ENCODE assay signal across 9 cellular contexts in the genomic region with DNA sequence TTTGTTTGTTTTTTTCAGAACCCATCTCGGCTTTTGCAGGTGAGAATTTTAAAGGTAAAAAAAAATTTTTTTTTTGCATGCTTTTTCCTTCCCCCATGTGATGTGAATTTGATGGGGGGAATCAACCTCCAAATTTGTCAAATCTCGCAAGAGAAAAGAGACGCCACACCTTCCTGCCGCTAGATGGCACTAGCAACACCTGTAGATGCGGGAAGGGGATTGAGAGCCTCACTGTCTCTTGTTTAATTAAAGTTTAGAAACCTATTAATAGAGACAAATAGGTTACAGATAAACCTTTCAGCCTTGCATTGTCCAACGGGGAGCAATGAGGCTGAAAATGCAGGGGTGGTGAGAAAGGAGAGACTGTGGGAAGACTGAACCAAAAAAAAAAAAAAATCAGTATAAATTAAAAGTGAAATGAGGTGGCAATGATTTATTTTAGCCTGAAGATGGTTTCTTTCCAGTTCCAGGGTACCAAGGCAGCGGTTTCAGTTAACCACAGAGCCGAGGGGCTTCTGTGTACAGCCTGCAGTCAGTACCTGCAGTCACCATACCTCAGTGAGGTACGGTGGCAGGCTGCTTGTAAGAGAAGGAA.
DNase-seq lines count a peak whose midpoint lies in the region; ATAC-seq and TF ChIP-seq lines count a peak whose summit lies in the region.
"Had no signal": no experiment of that assay in that cellular context is flagged by ENCODE, and none has a peak within 500 bp of the region (broad histone marks: within the 10 kb centered on the region; RNA-seq: fewer than 3 reads in every experiment).

No MANE protein-coding gene starts in this region.

- H3K27ac ChIP-seq in HEK293 (ENCODE audit: extremely low read depth, low read depth, low read length) (no peak overlapping the region), substantia nigra (ENCODE audit: low read depth, low read length, poor library complexity, severe bottlenecking) (no peak overlapping the region)

- H3K4me1 Mint-ChIP-seq in activated CD8-positive, alpha-beta T cell treated with anti-CD3 and anti-CD28 coated beads for 36 hours (ENCODE audit: low read depth): peaks cover 4% of the 10 kb centered on the region
- H3K4me1 Mint-ChIP-seq in naive B cell: peaks cover 6 to 13% (median 9%) of the 10 kb centered on the region in 3 donors

- H3K4me3 Mint-ChIP-seq in activated CD8-positive, alpha-beta T cell treated with anti-CD3 and anti-CD28 coated beads for 36 hours: no peak overlapping the region
- H3K4me3 Mint-ChIP-seq in naive B cell: no peak overlapping the region
- H3K4me3 Mint-ChIP-seq: activated naive CD4-positive, alpha-beta T cell treated with anti-CD3 and anti-CD28 coated beads, Interleukin-2, amount 50 U/mL, for 24 hours had no signal

- peaks cover 0 to 9% of the 10 kb centered on the region in 2 experiments; a peak in 1 of 3 replicates for H3K36me3 ChIP-seq in HEK293 (ENCODE audit: control insufficient read depth in 2 of 2, insufficient read depth in 1 of 2, low read length in 2 of 2)

- peak; percentile 46; the same call in 1 of the 2 replicates for TF ChIP-seq CTCF in HEK293 (tag by site-specific recombination; IDR thresholded peaks at IDR 0.05)
- TF ChIP-seq CTCF in activated CD8-positive, alpha-beta T cell treated with anti-CD3 and anti-CD28 coated beads for 36 hours (IDR thresholded peaks at IDR 0.05): peak; percentile 90

- no peaks in the 10 kb centered on the region for H3K4me1 ChIP-seq in HEK293 (ENCODE audit: control insufficient read depth, insufficient read depth, low read length)

- peaks cover 15% of the 10 kb centered on the region for H3K27me3 Mint-ChIP-seq in activated CD8-positive, alpha-beta T cell treated with anti-CD3 and anti-CD28 coated beads for 36 hours
- peaks cover 16 to 31% (median 28%) of the 10 kb centered on the region in 3 donors for H3K27me3 Mint-ChIP-seq in naive B cell

- ATAC-seq in activated CD8-positive, alpha-beta T cell treated with anti-CD3 and anti-CD28 coated beads for 36 hours: no peak
- ATAC-seq in naive B cell (ENCODE audit: low read depth in 2 of 2) (peak; percentile 27 to 51), GM18858 (IDR thresholded peaks at IDR 0.05; ENCODE audit: unreplicated experiment) (no peak)

- no peak overlapping the region for H3K27ac Mint-ChIP-seq in activated CD8-positive, alpha-beta T cell treated with anti-CD3 and anti-CD28 coated beads for 36 hours
- H3K27ac Mint-ChIP-seq in naive B cell: peak overlapping the region in 1 of 6 donors; percentile 80
- H3K27ac Mint-ChIP-seq: activated naive CD4-positive, alpha-beta T cell treated with anti-CD3 and anti-CD28 coated beads, Interleukin-2, amount 50 U/mL, for 24 hours had no signal

- H3K36me3 Mint-ChIP-seq in activated CD8-positive, alpha-beta T cell treated with anti-CD3 and anti-CD28 coated beads for 36 hours (ENCODE audit: low read depth): no peaks in the 10 kb centered on the region
- no peaks in the 10 kb centered on the region for H3K36me3 Mint-ChIP-seq in naive B cell
- H3K36me3 Mint-ChIP-seq: activated naive CD4-positive, alpha-beta T cell treated with anti-CD3 and anti-CD28 coated beads, Interleukin-2, amount 50 U/mL, for 24 hours had no signal

- no peak overlapping the region for H3K4me3 ChIP-seq in HEK293 (ENCODE audit: low read depth, low read length)

- intact Hi-C loops in activated CD8-positive, alpha-beta T cell treated with anti-CD3 and anti-CD28 coated beads for 36 hours (cut with micrococcal nuclease): loop anchor here (5.0 kb wide), 2 partner anchors 120 to 160 kb away; no protein-coding TSS in a partner anchor

- POLR2A ChIA-PET in HEK293 (lab: Yijun Ruan, JAX): no interaction called here
- POLR2A ChIA-PET in activated CD8-positive, alpha-beta T cell treated with anti-CD3 and anti-CD28 coated beads for 36 hours (lab: Charles Lee): no interaction called here

- DNase-seq in DMS79 treated with DMSO at 0.1 percent for 48 hours (lab: John Stamatoyannopoulos, UW): peak; percentile 69
- DNase-seq in NCI-H446 (lab: John Stamatoyannopoulos, UW): peak; percentile 58 to 64
- peak; percentile 78 for DNase-seq in activated CD8-positive, alpha-beta T cell treated with anti-CD3 and anti-CD28 coated beads for 36 hours
- peak; percentile 59 for DNase-seq in epidermal melanocyte (ENCODE audit: insufficient read length, low spot score)
- peak; percentile 33 for DNase-seq in naive B cell
- peak in 26 of 49 donors; percentile 2 to 58 (median 27) for DNase-seq in substantia nigra (lab: John Stamatoyannopoulos, UW)

- no peaks in the 10 kb centered on the region for H3K9me3 Mint-ChIP-seq in activated CD8-positive, alpha-beta T cell treated with anti-CD3 and anti-CD28 coated beads for 36 hours
- H3K9me3 Mint-ChIP-seq in naive B cell: no peaks in the 10 kb centered on the region
- H3K9me3 Mint-ChIP-seq: activated naive CD4-positive, alpha-beta T cell treated with anti-CD3 and anti-CD28 coated beads, Interleukin-2, amount 50 U/mL, for 24 hours had no signal

- CTCF ChIA-PET in HEK293 (lab: Yijun Ruan, JAX): interaction anchor here (0.6 to 1.6 kb wide), 4 partner anchors 55 to 1250 kb away, joined by 3 to 7 read pairs (median 4); no protein-coding TSS in a partner anchor
- CTCF ChIA-PET in activated CD8-positive, alpha-beta T cell treated with anti-CD3 and anti-CD28 coated beads for 36 hours (lab: Charles Lee): interaction anchor here (1.2 to 1.8 kb wide), 2 partner anchors 48 to 49 kb away, joined by 3 to 6 read pairs; no protein-coding TSS in a partner anchor

- H3K9me3 ChIP-seq in HEK293 (ENCODE audit: control insufficient read depth, insufficient read depth, low read depth, low read length): no peaks in the 10 kb centered on the region

TF ChIP-seq in HEK293, 187 proteins besides CTCF, POLR2A, EP300 and RAD21:
- no peak for TF ChIP-seq MZF1 (tag by site-specific recombination; IDR thresholded peaks at IDR 0.05; ENCODE audit: borderline replicate concordance)
- no peak for TF ChIP-seq ZNF677 (tag by site-specific recombination; IDR thresholded peaks at IDR 0.05)
- no peak for TF ChIP-seq ZNF266 (tag by site-specific recombination; IDR thresholded peaks at IDR 0.05; ENCODE audit: low read depth)
- no peak for TF ChIP-seq ZNF629 (tag by site-specific recombination; IDR thresholded peaks at IDR 0.05)
- TF ChIP-seq ZNF221 (tag by site-specific recombination; IDR thresholded peaks at IDR 0.05; ENCODE audit: borderline replicate concordance): no peak
- TF ChIP-seq IKZF3 (tag by site-specific recombination; IDR thresholded peaks at IDR 0.05): no peak
- peak; percentile 56 for TF ChIP-seq ZNF654 (tag by site-specific recombination; IDR thresholded peaks at IDR 0.05; ENCODE audit: low read depth)
- TF ChIP-seq ZNF558 (tag by site-specific recombination; IDR thresholded peaks at IDR 0.05): no peak
- TF ChIP-seq ZNF37A (tag by site-specific recombination; IDR thresholded peaks at IDR 0.05): no peak
- TF ChIP-seq KLF16 (tag by site-specific recombination; IDR thresholded peaks at IDR 0.05): no peak
- no peak for TF ChIP-seq ZNF248 (tag by site-specific recombination; IDR thresholded peaks at IDR 0.05)
- TF ChIP-seq GFI1B (tag by site-specific recombination; IDR thresholded peaks at IDR 0.05): no peak
- no peak for TF ChIP-seq GLIS2 (tag by site-specific recombination; IDR thresholded peaks at IDR 0.05)
- TF ChIP-seq WT1 (tag by site-specific recombination; IDR thresholded peaks at IDR 0.05): no peak
- TF ChIP-seq SCRT2 (tag by site-specific recombination; IDR thresholded peaks at IDR 0.05): peak; percentile 84
- no peak for TF ChIP-seq MEIS1 (CRISPR knock-in tag; IDR thresholded peaks at IDR 0.05; ENCODE audit: borderline replicate concordance)
- peak; percentile 84 for TF ChIP-seq SCRT1 (tag by site-specific recombination; IDR thresholded peaks at IDR 0.05; ENCODE audit: borderline replicate concordance)
- TF ChIP-seq ZNF660 (tag by site-specific recombination; IDR thresholded peaks at IDR 0.05): 0 out of 2 replicates have a peak, but pooled peaks have one; percentile 34
- TF ChIP-seq ZFHX2 (tag by site-specific recombination; conservative IDR thresholded peaks at IDR 0.05): no peak
- no peak for TF ChIP-seq ZNF280C (tag by site-specific recombination; IDR thresholded peaks at IDR 0.05)
- TF ChIP-seq, protein P1, sequence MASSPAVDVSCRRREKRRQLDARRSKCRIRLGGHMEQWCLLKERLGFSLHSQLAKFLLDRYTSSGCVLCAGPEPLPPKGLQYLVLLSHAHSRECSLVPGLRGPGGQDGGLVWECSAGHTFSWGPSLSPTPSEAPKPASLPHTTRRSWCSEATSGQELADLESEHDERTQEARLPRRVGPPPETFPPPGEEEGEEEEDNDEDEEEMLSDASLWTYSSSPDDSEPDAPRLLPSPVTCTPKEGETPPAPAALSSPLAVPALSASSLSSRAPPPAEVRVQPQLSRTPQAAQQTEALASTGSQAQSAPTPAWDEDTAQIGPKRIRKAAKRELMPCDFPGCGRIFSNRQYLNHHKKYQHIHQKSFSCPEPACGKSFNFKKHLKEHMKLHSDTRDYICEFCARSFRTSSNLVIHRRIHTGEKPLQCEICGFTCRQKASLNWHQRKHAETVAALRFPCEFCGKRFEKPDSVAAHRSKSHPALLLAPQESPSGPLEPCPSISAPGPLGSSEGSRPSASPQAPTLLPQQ (tag by site-specific recombination; IDR thresholded peaks at IDR 0.05): no peak

Comparison
In these comparisons a context has a peak if more than half of its experiments do, and no peak if none do; other contexts are left out.
1. DNase-seq: peak in every context shown above with its lines; median percentile 78 in activated CD8-positive, alpha-beta T cell treated with anti-CD3 and anti-CD28 coated beads for 36 hours; 69 in DMS79 treated with DMSO at 0.1 percent for 48 hours; 61 in NCI-H446; 59 in epidermal melanocyte; 33 in naive B cell; 27 in substantia nigra.
2. ATAC-seq: peak in naive B cell (2 of 2); none in activated CD8-positive, alpha-beta T cell treated with anti-CD3 and anti-CD28 coated beads for 36 hours (single experiment) and GM18858 (single experiment).